22 cellular contexts compared by ENCODE assay signal in genomic region chr12:128133321-128134050, GRCh38.
DNase-seq lines count a peak whose midpoint lies in the region; ATAC-seq lines count a peak whose summit lies in the region.
"Had no signal": no experiment of that assay in that cellular context is flagged by ENCODE, and none has a peak within 500 bp of the region (broad histone marks: within the 10 kb centered on the region; RNA-seq: fewer than 3 reads in every experiment).

No MANE protein-coding gene starts in this region.

- DNase-seq in NCI-H510A treated with DMSO at 0.1 percent for 48 hours (lab: John Stamatoyannopoulos, UW), result peak; percentile 33
- no peak for DNase-seq in NCI-H510A (lab: John Stamatoyannopoulos, UW)
- DNase-seq in NCI-H1092 treated with DMSO at 0.1 percent for 48 hours (lab: John Stamatoyannopoulos, UW), result peak; percentile 63
- peak; percentile 76 for DNase-seq in NCI-H526 treated with DMSO at 0.1 percent for 48 hours (lab: John Stamatoyannopoulos, UW)
- no peak for DNase-seq in NCI-H2171 (lab: John Stamatoyannopoulos, UW)
- no peak for DNase-seq in NCI-H146 (lab: John Stamatoyannopoulos, UW)
- no peak for DNase-seq in HCEC 1CT
- DNase-seq: 8988T; ACHN; BE2C; CD4-positive, CD25-positive, alpha-beta regulatory T cell; GOT3; NCI-H1105 treated with DMSO at 0.1 percent for 48 hours; NCI-H2081 treated with DMSO at 0.1 percent for 48 hours; NCI-H446 treated with DMSO at 0.1 percent for 48 hours; NCI-H748 treated with DMSO at 0.1 percent for 48 hours; NK-92 treated with Interleukin-12 subunit alpha and Interleukin-12 subunit beta, amount 100 ng/mL, for 24 hours; PC-3; T-helper 1 cell had no signal

- ATAC-seq in HG02938 (IDR thresholded peaks at IDR 0.05; ENCODE audit: unreplicated experiment), result no peak
- ATAC-seq: GM12878, PC-3, Right ventricle myocardium inferior had no signal

Comparison
In these comparisons a context has a peak if more than half of its experiments do, and no peak if none do; other contexts are left out.
1. DNase-seq: peak in NCI-H510A treated with DMSO at 0.1 percent for 48 hours (single experiment), NCI-H1092 treated with DMSO at 0.1 percent for 48 hours (single experiment) and NCI-H526 treated with DMSO at 0.1 percent for 48 hours (single experiment); none in NCI-H510A (single experiment), NCI-H2171 (single experiment), NCI-H146 (single experiment) and HCEC 1CT (single experiment).